9 cellular contexts compared by ENCODE assay signal in genomic region chr20:10476319-10476724, GRCh38. TPM values are rescaled to one million over a fixed set of nuclear protein-coding genes. Genes with fewer than 3 reads are reported as not detected.
DNase-seq lines count a peak whose midpoint lies in the region; ATAC-seq and TF ChIP-seq lines count a peak whose summit lies in the region.
"Had no signal": no experiment of that assay in that cellular context is flagged by ENCODE, and none has a peak within 500 bp of the region (broad histone marks: within the 10 kb centered on the region; RNA-seq: fewer than 3 reads in every experiment).

No MANE protein-coding gene starts in this region.

- H3K4me2 ChIP-seq in BLaER1 treated with 17β-estradiol and CSF1 and Interleukin-3, amounts not matched to agents 10 nM and 100 nM, result peak overlapping the region; percentile 78 to 93 (median 89)
- no peak overlapping the region for H3K4me2 ChIP-seq in SK-N-SH
- H3K4me2 ChIP-seq in PC-9, result no peak overlapping the region

- CTCF ChIA-PET in SK-N-SH (lab: Yijun Ruan, JAX), result interaction anchor here (1.2 to 2.6 kb wide), 3 partner anchors 8 to 498 kb away, joined by 3 to 7 read pairs (median 3); no protein-coding TSS in a partner anchor
- CTCF ChIA-PET in PC-9 (lab: Charles Lee), result no interaction called here

- no peaks in the 10 kb centered on the region for H3K9me3 Mint-ChIP-seq in activated T-helper 1 cell treated with anti-CD3 and anti-CD28 coated beads, Interleukin-12 subunit alpha, Interleukin-12 subunit beta, Interleukin-2, Interleukin-4 antibody, amounts not matched to agents 30 ng/mL and 10 ng/mL and 1 ng/mL, durations not matched to agents 14 hours and 24 hours and 36 hours
- no peaks in the 10 kb centered on the region for H3K9me3 Mint-ChIP-seq in effector memory CD8-positive, alpha-beta T cell

- H3K4me1 ChIP-seq in BLaER1 treated with 17β-estradiol and CSF1 and Interleukin-3, amounts not matched to agents 10 nM and 100 nM, result peaks cover 33 to 60% (median 48%) of the 10 kb centered on the region in 10 experiments
- peaks cover 21% of the 10 kb centered on the region for H3K4me1 ChIP-seq in adipocyte (ENCODE audit: control insufficient read depth, insufficient read depth, low read length)
- peaks cover 3 to 7% of the 10 kb centered on the region in 2 experiments; a peak in 2 of 4 replicates for H3K4me1 ChIP-seq in SK-N-SH (ENCODE audit: control insufficient read depth in 1 of 2, insufficient read depth in 2 of 2, low read depth in 1 of 2, low read length in 1 of 2)
- H3K4me1 ChIP-seq in PC-9 (replicated peaks; ENCODE audit: insufficient read depth), result no peaks in the 10 kb centered on the region

- peaks cover 0 to 9% (median 5%) of the 10 kb centered on the region in 11 experiments; a peak in 7 of 22 replicates for H3K36me3 ChIP-seq in BLaER1 treated with 17β-estradiol and CSF1 and Interleukin-3, amounts not matched to agents 10 nM and 100 nM
- H3K36me3 ChIP-seq in adipocyte (ENCODE audit: control insufficient read depth, insufficient read depth, low read length, severe bottlenecking), result no peaks in the 10 kb centered on the region
- no peaks in the 10 kb centered on the region for H3K36me3 ChIP-seq in SK-N-SH (replicated peaks in 1 of 2; ENCODE audit: control insufficient read depth in 1 of 2, insufficient read depth in 2 of 2, low read length in 1 of 2)
- H3K36me3 ChIP-seq in PC-9 (ENCODE audit: low read depth), result no peaks in the 10 kb centered on the region

- TF ChIP-seq CTCF in SK-N-SH (IDR thresholded peaks at IDR 0.05), result no peak
- TF ChIP-seq CTCF in PC-9 (conservative IDR thresholded peaks at IDR 0.05), result no peak

- H3K79me2 ChIP-seq in SK-N-SH (ENCODE audit: insufficient read depth), result peaks cover 5% of the 10 kb centered on the region; the same call in 1 of the 2 replicates
- peaks cover 3% of the 10 kb centered on the region; the same call in 1 of the 2 replicates for H3K79me2 ChIP-seq in PC-9 (ENCODE audit: low read depth)

- peak overlapping the region in 6 of 11 experiments; percentile 52 to 61 (median 58); a peak in 6 of 22 replicates for H3K9ac ChIP-seq in BLaER1 treated with 17β-estradiol and CSF1 and Interleukin-3, amounts not matched to agents 10 nM and 100 nM
- no peak overlapping the region for H3K9ac ChIP-seq in adipocyte (ENCODE audit: low read length)
- H3K9ac ChIP-seq in SK-N-SH, result no peak overlapping the region

- no peaks in the 10 kb centered on the region for H3K27me3 ChIP-seq in BLaER1 treated with 17β-estradiol and CSF1 and Interleukin-3, amounts not matched to agents 10 nM and 100 nM
- H3K27me3 ChIP-seq in adipocyte (replicated peaks; ENCODE audit: control insufficient read depth, insufficient read depth, low read length) (no peaks in the 10 kb centered on the region), SK-N-SH (ENCODE audit: insufficient read depth) (no peaks in the 10 kb centered on the region), PC-9 (ENCODE audit: insufficient read depth, low read depth) (no peaks in the 10 kb centered on the region)

- peaks cover 0 to 7% (median 0%) of the 10 kb centered on the region in 11 experiments; a peak in 2 of 22 replicates for H4K20me1 ChIP-seq in BLaER1 treated with 17β-estradiol and CSF1 and Interleukin-3, amounts not matched to agents 10 nM and 100 nM
- no peaks in the 10 kb centered on the region for H4K20me1 ChIP-seq in SK-N-SH (ENCODE audit: insufficient read depth)
- H4K20me1 ChIP-seq in PC-9 (ENCODE audit: insufficient read depth), result 0 out of 2 replicates have a peak, but pooled peaks cover 6% of the 10 kb centered on the region

- H3K36me3 Mint-ChIP-seq in activated T-helper 1 cell treated with anti-CD3 and anti-CD28 coated beads, Interleukin-12 subunit alpha, Interleukin-12 subunit beta, Interleukin-2, Interleukin-4 antibody, amounts not matched to agents 30 ng/mL and 10 ng/mL and 1 ng/mL, durations not matched to agents 14 hours and 24 hours and 36 hours (ENCODE audit: low read depth), result no peaks in the 10 kb centered on the region
- no peaks in the 10 kb centered on the region for H3K36me3 Mint-ChIP-seq in effector memory CD8-positive, alpha-beta T cell (ENCODE audit: insufficient read depth)

- no peak for TF ChIP-seq EP300 in SK-N-SH (IDR thresholded peaks at IDR 0.05; ENCODE audit: borderline replicate concordance in 1 of 2, low read depth in 1 of 2, low read length in 1 of 2)

- ATAC-seq in GM19438 (IDR thresholded peaks at IDR 0.05; ENCODE audit: low read depth, unreplicated experiment) (peak; percentile 70), HG03159 (IDR thresholded peaks at IDR 0.05; ENCODE audit: unreplicated experiment) (peak; percentile 78)
- no peak for ATAC-seq in effector memory CD8-positive, alpha-beta T cell (replicated peaks)

- peaks cover 17% of the 10 kb centered on the region for H3K4me1 Mint-ChIP-seq in activated T-helper 1 cell treated with anti-CD3 and anti-CD28 coated beads, Interleukin-12 subunit alpha, Interleukin-12 subunit beta, Interleukin-2, Interleukin-4 antibody, amounts not matched to agents 30 ng/mL and 10 ng/mL and 1 ng/mL, durations not matched to agents 14 hours and 24 hours and 36 hours (ENCODE audit: low read depth)
- H3K4me1 Mint-ChIP-seq in effector memory CD8-positive, alpha-beta T cell (ENCODE audit: low read depth in 2 of 2), result peaks cover 11 to 12% of the 10 kb centered on the region in 2 donors

- no peak overlapping the region for H3K4me3 Mint-ChIP-seq in activated T-helper 1 cell treated with anti-CD3 and anti-CD28 coated beads, Interleukin-12 subunit alpha, Interleukin-12 subunit beta, Interleukin-2, Interleukin-4 antibody, amounts not matched to agents 30 ng/mL and 10 ng/mL and 1 ng/mL, durations not matched to agents 14 hours and 24 hours and 36 hours
- H3K4me3 Mint-ChIP-seq in effector memory CD8-positive, alpha-beta T cell, result no peak overlapping the region

- peaks cover 0 to 9% (median 7%) of the 10 kb centered on the region in 11 experiments; a peak in 11 of 22 replicates for H3K9me3 ChIP-seq in BLaER1 treated with 17β-estradiol and CSF1 and Interleukin-3, amounts not matched to agents 10 nM and 100 nM (replicated peaks in 1 of 11)
- H3K9me3 ChIP-seq in adipocyte (ENCODE audit: control insufficient read depth, low read length) (no peaks in the 10 kb centered on the region), SK-N-SH (no peaks in the 10 kb centered on the region), PC-9 (ENCODE audit: insufficient read depth, low read depth) (no peaks in the 10 kb centered on the region)

- H2AFZ ChIP-seq in SK-N-SH (ENCODE audit: low read depth) (no peak overlapping the region), PC-9 (no peak overlapping the region)

- DNase-seq in adipocyte (ENCODE audit: low read depth), result peak; percentile 23
- no peak for DNase-seq in SK-N-SH
- DNase-seq in activated T-helper 1 cell treated with anti-CD3 and anti-CD28 coated beads, Interleukin-12 subunit alpha, Interleukin-12 subunit beta, Interleukin-2, Interleukin-4 antibody, amounts not matched to agents 30 ng/mL and 10 ng/mL and 1 ng/mL, durations not matched to agents 14 hours and 24 hours and 36 hours (ENCODE audit: low spot score), result no peak
- DNase-seq in effector memory CD8-positive, alpha-beta T cell, result no peak
- DNase-seq in PC-9, result no peak
- DNase-seq: activated CD4-positive, alpha-beta T cell treated with anti-CD3 and anti-CD28 coated beads for 4 hours had no signal

- no peak for TF ChIP-seq RAD21 in SK-N-SH (IDR thresholded peaks at IDR 0.05; ENCODE audit: low read length)

- H3K9me2 ChIP-seq in SK-N-SH, result no peaks in the 10 kb centered on the region
- H3K9me2 ChIP-seq in PC-9 (ENCODE audit: insufficient read depth), result no peaks in the 10 kb centered on the region

- H3F3A ChIP-seq in SK-N-SH (replicated peaks; ENCODE audit: insufficient read depth) (no peaks in the 10 kb centered on the region), PC-9 (ENCODE audit: insufficient read depth, low read depth) (peaks cover 3% of the 10 kb centered on the region; the same call in 1 of the 2 replicates)

- H3K27me3 Mint-ChIP-seq in activated T-helper 1 cell treated with anti-CD3 and anti-CD28 coated beads, Interleukin-12 subunit alpha, Interleukin-12 subunit beta, Interleukin-2, Interleukin-4 antibody, amounts not matched to agents 30 ng/mL and 10 ng/mL and 1 ng/mL, durations not matched to agents 14 hours and 24 hours and 36 hours (ENCODE audit: insufficient read depth), result no peaks in the 10 kb centered on the region
- H3K27me3 Mint-ChIP-seq in effector memory CD8-positive, alpha-beta T cell, result no peaks in the 10 kb centered on the region

- 96% methylated on average over 3 of the region's 3 CpGs for WGBS in SK-N-SH (ENCODE audit: low lambda C conversion rate)

- no TSS peak for BruUV-seq in PC-9 (replicated peaks; lab: Mats Ljungman, UMichigan)

- POLR2A ChIA-PET in SK-N-SH (lab: Yijun Ruan, JAX), result no interaction called here
- POLR2A ChIA-PET in PC-9 (lab: Charles Lee; ENCODE audit: unreplicated experiment), result no interaction called here

- peak overlapping the region in 10 of 11 experiments; percentile 58 to 85 (median 80); a peak in 20 of 22 replicates for H3K27ac ChIP-seq in BLaER1 treated with 17β-estradiol and CSF1 and Interleukin-3, amounts not matched to agents 10 nM and 100 nM
- H3K27ac ChIP-seq in SK-N-SH (ENCODE audit: low read depth in 2 of 2, low read length in 1 of 2) (no peak overlapping the region), PC-9 (no peak overlapping the region)

- H3K27ac Mint-ChIP-seq in activated T-helper 1 cell treated with anti-CD3 and anti-CD28 coated beads, Interleukin-12 subunit alpha, Interleukin-12 subunit beta, Interleukin-2, Interleukin-4 antibody, amounts not matched to agents 30 ng/mL and 10 ng/mL and 1 ng/mL, durations not matched to agents 14 hours and 24 hours and 36 hours, result no peak overlapping the region
- no peak overlapping the region for H3K27ac Mint-ChIP-seq in effector memory CD8-positive, alpha-beta T cell

- no peak overlapping the region; a peak in 1 of 20 replicates for H3K4me3 ChIP-seq in BLaER1 treated with 17β-estradiol and CSF1 and Interleukin-3, amounts not matched to agents 10 nM and 100 nM
- H3K4me3 ChIP-seq in adipocyte (ENCODE audit: low read length) (no peak overlapping the region), SK-N-SH (ENCODE audit: low read depth in 2 of 2, low read length in 1 of 2) (no peak overlapping the region), PC-9 (no peak overlapping the region)

- intact Hi-C loops in activated T-helper 1 cell treated with anti-CD3 and anti-CD28 coated beads, Interleukin-12 subunit alpha, Interleukin-12 subunit beta, Interleukin-2, Interleukin-4 antibody, amounts not matched to agents 30 ng/mL and 10 ng/mL and 1 ng/mL, durations not matched to agents 14 hours and 24 hours and 36 hours (cut with micrococcal nuclease), result no loop called here
- intact Hi-C loops in PC-9 (cut with micrococcal nuclease; ENCODE audit: unreplicated experiment), result no loop called here

RNA-seq across cellular contexts. Expression of gene SLX4IP, which starts 41.2 kb away (rescaled TPM):
- polyA plus RNA-seq in SK-N-SH (2012; rRNA removed), result 1.3 and 1.6 TPM in 2 replicates
- polyA plus RNA-seq in SK-N-SH (2012; cell fraction: cytosol; rRNA removed), result 0.85 and 0.97 TPM in 2 replicates
- polyA plus RNA-seq in SK-N-SH (2012; cell fraction: nucleus; rRNA removed), result 4.2 and 5.6 TPM in 2 replicates
- 5.0 and 5.8 TPM in 2 replicates for total RNA-seq in activated T-helper 1 cell treated with anti-CD3 and anti-CD28 coated beads, Interleukin-12 subunit alpha, Interleukin-12 subunit beta, Interleukin-2, Interleukin-4 antibody, amounts not matched to agents 30 ng/mL and 10 ng/mL and 1 ng/mL, durations not matched to agents 14 hours and 24 hours and 36 hours
- total RNA-seq in PC-9 (2021), result 8.2 and 13.4 TPM in 2 replicates

RNA-seq across cellular contexts. Expression of gene MKKS, which starts 42.3 kb away (rescaled TPM):
- 10.1 and 13.3 TPM in 2 replicates for polyA plus RNA-seq in SK-N-SH (2012; rRNA removed)
- polyA plus RNA-seq in SK-N-SH (2012; cell fraction: cytosol; rRNA removed), result 13.4 and 16.0 TPM in 2 replicates
- polyA plus RNA-seq in SK-N-SH (2012; cell fraction: nucleus; rRNA removed), result 4.6 and 8.3 TPM in 2 replicates
- total RNA-seq in activated T-helper 1 cell treated with anti-CD3 and anti-CD28 coated beads, Interleukin-12 subunit alpha, Interleukin-12 subunit beta, Interleukin-2, Interleukin-4 antibody, amounts not matched to agents 30 ng/mL and 10 ng/mL and 1 ng/mL, durations not matched to agents 14 hours and 24 hours and 36 hours, result 6.7 and 7.5 TPM in 2 replicates
- total RNA-seq in PC-9 (2021), result 10.2 and 15.2 TPM in 2 replicates

Comparison
In these comparisons a context has a peak if more than half of its experiments do, and no peak if none do; other contexts are left out.
1. H3K27ac ChIP-seq: peak in BLaER1 treated with 17β-estradiol and CSF1 and Interleukin-3, amounts not matched to agents 10 nM and 100 nM (10 of 11); none in SK-N-SH (0 of 2) and PC-9 (single experiment).
2. H3K4me2 ChIP-seq: peak in BLaER1 treated with 17β-estradiol and CSF1 and Interleukin-3, amounts not matched to agents 10 nM and 100 nM (11 of 11); none in SK-N-SH (single experiment) and PC-9 (single experiment).
3. H3K9ac ChIP-seq: peak in BLaER1 treated with 17β-estradiol and CSF1 and Interleukin-3, amounts not matched to agents 10 nM and 100 nM (6 of 11); none in adipocyte (single experiment) and SK-N-SH (single experiment).